Comparison of ENCODE assay signal across 14 cellular contexts in genomic region chr7:24025094-24025493, GRCh38.
DNase-seq lines count a peak whose midpoint lies in the region; ATAC-seq, FAIRE-seq and TF ChIP-seq lines count a peak whose summit lies in the region.
"Had no signal": no experiment of that assay in that cellular context is flagged by ENCODE, and none has a peak within 500 bp of the region (broad histone marks: within the 10 kb centered on the region; RNA-seq: fewer than 3 reads in every experiment).

No MANE protein-coding gene starts in this region.

- H3K4me3 ChIP-seq in Loucy (ENCODE audit: low read length, poor library complexity, severe bottlenecking): no peak overlapping the region
- H3K4me3 ChIP-seq in choroid plexus epithelial cell (ENCODE audit: low read depth, low read length): no peak overlapping the region
- H3K4me3 ChIP-seq in kidney (ENCODE audit: low read length in 2 of 2): no peak overlapping the region
- H3K4me3 ChIP-seq: transverse colon had no signal

- no peaks in the 10 kb centered on the region for H3K9me2 ChIP-seq in Loucy (replicated peaks; ENCODE audit: low read depth, low read length)

- TF ChIP-seq POLR2A in erythroblast (IDR thresholded peaks at IDR 0.05; ENCODE audit: low read length): no peak

- no peaks in the 10 kb centered on the region for H3K27me3 ChIP-seq in Loucy (ENCODE audit: insufficient read depth, low read length, poor library complexity, severe bottlenecking)
- H3K27me3 ChIP-seq: transverse colon had no signal

- peak; percentile 66 for ATAC-seq in GM18907 (IDR thresholded peaks at IDR 0.05; ENCODE audit: unreplicated experiment)

- H3K36me3 ChIP-seq in Loucy (ENCODE audit: insufficient read depth, low read length): no peaks in the 10 kb centered on the region
- no peaks in the 10 kb centered on the region for H3K36me3 ChIP-seq in kidney (ENCODE audit: control insufficient read depth in 1 of 2, insufficient read depth in 2 of 2, low read length in 2 of 2)
- H3K36me3 ChIP-seq: transverse colon had no signal

- no peak overlapping the region for H3K4me2 ChIP-seq in Loucy (ENCODE audit: low read depth, low read length, poor library complexity, severe bottlenecking)

- TF ChIP-seq CTCF in Loucy (conservative IDR thresholded peaks at IDR 0.05; ENCODE audit: low read length) (no peak), choroid plexus epithelial cell (conservative IDR thresholded peaks at IDR 0.05; ENCODE audit: low read depth, low read length) (no peak), kidney (IDR thresholded peaks at IDR 0.05; ENCODE audit: borderline replicate concordance, extremely low read depth, insufficient read depth) (no peak)

- no peaks in the 10 kb centered on the region for H3K79me2 ChIP-seq in Loucy (ENCODE audit: insufficient read depth, low read length)

- no peaks in the 10 kb centered on the region for H3F3A ChIP-seq in Loucy (ENCODE audit: low read depth)

- H2AFZ ChIP-seq in Loucy (ENCODE audit: low read length): 0 out of 2 replicates have a peak overlapping the region, but pooled peaks have one; percentile 44

- intact Hi-C loops in kidney (cut with DNase I): no loop called here

- no peaks in the 10 kb centered on the region for H4K20me1 ChIP-seq in Loucy (ENCODE audit: insufficient read depth, low read length, poor library complexity, severe bottlenecking)

- peaks cover 6% of the 10 kb centered on the region for H3K4me1 ChIP-seq in Loucy (ENCODE audit: insufficient read depth, low read length, poor library complexity, severe bottlenecking)
- no peaks in the 10 kb centered on the region for H3K4me1 ChIP-seq in kidney (ENCODE audit: control insufficient read depth in 1 of 2, insufficient read depth in 1 of 2, low read depth in 1 of 2, low read length in 2 of 2)
- H3K4me1 ChIP-seq: transverse colon had no signal

- no peak overlapping the region for H3K9ac ChIP-seq in Loucy (ENCODE audit: low read depth, low read length, poor library complexity, severe bottlenecking)
- H3K9ac ChIP-seq in kidney (ENCODE audit: low read length in 2 of 2): no peak overlapping the region

- no peaks in the 10 kb centered on the region for H3K9me3 ChIP-seq in Loucy (ENCODE audit: insufficient read depth, low read depth, low read length)
- peaks cover 0 to 2% of the 10 kb centered on the region in 2 donors for H3K9me3 ChIP-seq in kidney (ENCODE audit: control insufficient read depth in 1 of 2, low read length in 2 of 2)
- H3K9me3 ChIP-seq: transverse colon had no signal

- no peak for FAIRE-seq in kidney (lab: Jason Lieb, UNC)
- FAIRE-seq: GM18507 had no signal

- DNase-seq in choroid plexus epithelial cell (ENCODE audit: low read depth) (peak; percentile 27), renal cortical epithelial cell (ENCODE audit: low read depth) (peak; percentile 17), kidney (no peak), erythroblast (lab: John Stamatoyannopoulos, UW) (no peak), NCI-H82 (lab: John Stamatoyannopoulos, UW) (no peak)
- DNase-seq: activated effector memory CD4-positive, alpha-beta T cell treated with anti-CD3 and anti-CD28 coated beads, Interleukin-2, amount 50 U/mL, for 16 hours; COR-L47; head of caudate nucleus; midbrain; NCI-H510A; transverse colon had no signal

- no peak overlapping the region for H3K27ac ChIP-seq in kidney (ENCODE audit: low read depth in 2 of 2, low read length in 2 of 2)
- H3K27ac ChIP-seq: transverse colon had no signal

Comparison
In these comparisons a context has a peak if more than half of its experiments do, and no peak if none do; other contexts are left out.
1. DNase-seq: peak in choroid plexus epithelial cell (single experiment) and renal cortical epithelial cell (single experiment); none in kidney (single experiment), erythroblast (0 of 2) and NCI-H82 (single experiment).